In genomic region chr3:24963762-24964625, GRCh38 we compare ENCODE assay signal across 8 cellular contexts.
A peak's percentile ranks its signal among the peaks of the same experiment; 100 is the strongest.
DNase-seq lines count a peak whose midpoint lies in the region; ATAC-seq, FAIRE-seq and TF ChIP-seq lines count a peak whose summit lies in the region.

No MANE protein-coding gene starts in this region.

- no peaks in the 10 kb centered on the region for H3K9me3 Mint-ChIP-seq in activated naive CD8-positive, alpha-beta T cell treated with anti-CD3 and anti-CD28 coated beads for 36 hours

- H3K4me3 Mint-ChIP-seq in activated naive CD8-positive, alpha-beta T cell treated with anti-CD3 and anti-CD28 coated beads for 36 hours, result no peak overlapping the region

- no peaks in the 10 kb centered on the region for H3K27me3 ChIP-seq in fibroblast of lung (ENCODE audit: control insufficient read depth, insufficient read depth, low read length)
- no peaks in the 10 kb centered on the region for H3K27me3 ChIP-seq in spleen (replicated peaks in 1 of 7)
- H3K27me3 ChIP-seq in small intestine (ENCODE audit: control insufficient read depth in 2 of 2, insufficient read depth in 2 of 2, low read length in 2 of 2), result peaks cover 0 to under 1% of the 10 kb centered on the region in 2 donors

- no peaks in the 10 kb centered on the region for H3K36me3 ChIP-seq in fibroblast of lung (ENCODE audit: control insufficient read depth, insufficient read depth, low read length)
- no peaks in the 10 kb centered on the region for H3K36me3 ChIP-seq in spleen
- H3K36me3 ChIP-seq in small intestine (ENCODE audit: control insufficient read depth in 2 of 2, insufficient read depth in 2 of 2, low read length in 2 of 2), result no peaks in the 10 kb centered on the region

- H3K4me2 ChIP-seq in fibroblast of lung (ENCODE audit: extremely low read depth, insufficient read depth, low read length), result no peak overlapping the region

- no peaks in the 10 kb centered on the region for H3K4me1 Mint-ChIP-seq in activated naive CD8-positive, alpha-beta T cell treated with anti-CD3 and anti-CD28 coated beads for 36 hours

- no peak overlapping the region for H2AFZ ChIP-seq in fibroblast of lung (ENCODE audit: low read length)

- H3K4me3 ChIP-seq in fibroblast of lung (replicated peaks in 1 of 4; ENCODE audit: control extremely low read depth in 1 of 4, insufficient read depth in 1 of 4, low read depth in 3 of 4, low read length in 4 of 4) (no peak overlapping the region), spleen (no peak overlapping the region), small intestine (ENCODE audit: low read depth in 1 of 2, low read length in 2 of 2) (no peak overlapping the region)

- no peaks in the 10 kb centered on the region for H4K20me1 ChIP-seq in fibroblast of lung (ENCODE audit: control insufficient read depth, extremely low read depth, insufficient read depth, low read length)

- no peaks in the 10 kb centered on the region for H3K79me2 ChIP-seq in fibroblast of lung (ENCODE audit: control insufficient read depth, insufficient read depth, low read length)

- H3K4me1 ChIP-seq in fibroblast of lung (ENCODE audit: control insufficient read depth, extremely low read depth, insufficient read depth, low read length) (no peaks in the 10 kb centered on the region), spleen (no peaks in the 10 kb centered on the region), small intestine (ENCODE audit: control insufficient read depth in 2 of 2, insufficient read depth in 1 of 2, low read depth in 1 of 2, low read length in 1 of 2) (no peaks in the 10 kb centered on the region)

- no peaks in the 10 kb centered on the region for H3K27me3 Mint-ChIP-seq in activated naive CD8-positive, alpha-beta T cell treated with anti-CD3 and anti-CD28 coated beads for 36 hours

- TF ChIP-seq CTCF in fibroblast of lung (conservative IDR thresholded peaks at IDR 0.05 in 1 of 2, IDR thresholded peaks at IDR 0.05 in 1 of 2; ENCODE audit: low read depth in 1 of 2, low read length in 2 of 2) (peak; percentile 44 to 61), spleen (IDR thresholded peaks at IDR 0.05 in 8 of 11, conservative IDR thresholded peaks at IDR 0.05 in 3 of 11) (peak in 8 of 11 experiments; percentile 11 to 51 (median 34)), omental fat pad (IDR thresholded peaks at IDR 0.05) (no peak)

- ATAC-seq in omental fat pad (ENCODE audit: low FRiP score), result no peak

- TF ChIP-seq POLR2A in spleen (IDR thresholded peaks at IDR 0.05), result no peak

- H3K27ac Mint-ChIP-seq in activated naive CD8-positive, alpha-beta T cell treated with anti-CD3 and anti-CD28 coated beads for 36 hours, result no peak overlapping the region

- DNase-seq in NCI-H510A treated with DMSO at 0.1 percent for 48 hours (lab: John Stamatoyannopoulos, UW) (peak; percentile 2), NCI-H510A (lab: John Stamatoyannopoulos, UW) (no peak), NCI-H69 (lab: John Stamatoyannopoulos, UW) (peak; percentile 67), fibroblast of lung (ENCODE audit: low read depth in 2 of 2) (peak; percentile 29 to 59), spleen (no peak), small intestine (no peak), omental fat pad (ENCODE audit: low spot score) (no peak)
- DNase-seq in activated naive CD8-positive, alpha-beta T cell treated with anti-CD3 and anti-CD28 coated beads for 36 hours, result no peak

- no peaks in the 10 kb centered on the region for H3K36me3 Mint-ChIP-seq in activated naive CD8-positive, alpha-beta T cell treated with anti-CD3 and anti-CD28 coated beads for 36 hours

- no peak for FAIRE-seq in small intestine (lab: Jason Lieb, UNC)

- intact Hi-C loops in spleen (cut with DNase I; ENCODE audit: low total_unique reads), result loop anchor here (10.0 kb wide), 1 partner anchor 631 kb away; no protein-coding TSS in a partner anchor

- 44 to 61% (median 52%) methylated on average over 2 of the region's 2 CpGs for WGBS in spleen, 5 donors
- 31 to 58% (median 38%) methylated on average over 2 of the region's 2 CpGs for WGBS in small intestine, 3 donors

- H3K9ac ChIP-seq in fibroblast of lung (ENCODE audit: insufficient read depth, low read length), result no peak overlapping the region

- H3K9me3 ChIP-seq in fibroblast of lung (ENCODE audit: control insufficient read depth, insufficient read depth, low read depth, low read length) (no peaks in the 10 kb centered on the region), spleen (peaks cover 0 to 9% (median 6%) of the 10 kb centered on the region in 8 donors), small intestine (ENCODE audit: control insufficient read depth, low read depth) (no peaks in the 10 kb centered on the region)

- H3K27ac ChIP-seq in fibroblast of lung (ENCODE audit: insufficient read depth, low read length), result no peak overlapping the region
- no peak overlapping the region for H3K27ac ChIP-seq in spleen
- H3K27ac ChIP-seq in small intestine (ENCODE audit: low read depth in 1 of 2, low read length in 1 of 2), result no peak overlapping the region

Comparison
In these comparisons a context has a peak if more than half of its experiments do, and no peak if none do; other contexts are left out.
1. DNase-seq: peak in NCI-H510A treated with DMSO at 0.1 percent for 48 hours (single experiment), NCI-H69 (single experiment) and fibroblast of lung (2 of 2); none in NCI-H510A (single experiment), spleen (single experiment), small intestine (single experiment), activated naive CD8-positive, alpha-beta T cell treated with anti-CD3 and anti-CD28 coated beads for 36 hours (single experiment) and omental fat pad (single experiment).
2. CTCF ChIP-seq: peak in fibroblast of lung (2 of 2) and spleen (8 of 11); none in omental fat pad (0 of 3).